In genomic region chr12:45498645-45499044, GRCh38 we compare ENCODE assay signal across 16 cellular contexts.
"Had no signal": no experiment of that assay in that cellular context is flagged by ENCODE, and none has a peak within 500 bp of the region (broad histone marks: within the 10 kb centered on the region; RNA-seq: fewer than 3 reads in every experiment).

No MANE protein-coding gene starts in this region.

- ATAC-seq: foreskin keratinocyte, left colon, psoas muscle, right lobe of liver had no signal

- DNase-seq: colonic mucosa; dermis blood vessel endothelial cell; effector CD4-positive, alpha-beta T cell; endodermal cell; erythroblast; foreskin keratinocyte; left colon; mesendoderm; naive B cell; psoas muscle; retina; right lobe of liver; stimulated activated CD4-positive, alpha-beta T cell treated with anti-CD3 and anti-CD28 coated beads, Interleukin-2, amount 100 ng/mL, for 24 hours; stimulated activated CD4-positive, alpha-beta T cell treated with anti-CD3 and anti-CD28 coated beads, Interleukin-4, amount 100 ng/mL, for 4 hours; stimulated activated naive CD4-positive, alpha-beta T cell; thyroid gland had no signal
